In the genomic region with DNA sequence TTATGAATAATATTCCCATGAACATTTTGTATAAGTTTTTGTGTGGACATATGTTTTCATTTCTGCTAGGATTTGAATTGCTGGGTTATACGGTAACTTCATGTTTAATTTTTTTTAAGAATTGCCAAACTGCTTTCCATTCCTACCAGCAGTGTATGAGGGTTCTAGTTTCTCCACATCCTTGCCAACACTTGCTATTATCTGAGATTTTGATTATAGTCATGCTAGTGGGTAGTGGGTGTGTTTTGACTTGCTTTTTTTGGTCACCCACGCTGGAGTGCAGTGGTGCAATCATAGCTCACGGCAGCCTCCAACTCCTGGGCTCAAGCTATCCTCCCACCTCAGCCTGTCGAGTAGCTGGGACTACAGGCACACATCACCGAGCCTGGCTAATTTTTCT, we compare ENCODE assay signal across 1 cellular context.
TF ChIP-seq lines count a peak whose summit lies in the region.

No MANE protein-coding gene starts in this region.

TF ChIP-seq in HepG2, 621 proteins besides CTCF, POLR2A, EP300 and RAD21:
- TF ChIP-seq ZNF7 (CRISPR knock-in tag; IDR thresholded peaks at IDR 0.05) (peak; percentile 94), CHD2 (IDR thresholded peaks at IDR 0.05; ENCODE audit: low read depth, low read length) (no peak), ZNF34 (CRISPR knock-in tag; IDR thresholded peaks at IDR 0.05; ENCODE audit: borderline replicate concordance) (no peak)
- TF ChIP-seq, protein P1, sequence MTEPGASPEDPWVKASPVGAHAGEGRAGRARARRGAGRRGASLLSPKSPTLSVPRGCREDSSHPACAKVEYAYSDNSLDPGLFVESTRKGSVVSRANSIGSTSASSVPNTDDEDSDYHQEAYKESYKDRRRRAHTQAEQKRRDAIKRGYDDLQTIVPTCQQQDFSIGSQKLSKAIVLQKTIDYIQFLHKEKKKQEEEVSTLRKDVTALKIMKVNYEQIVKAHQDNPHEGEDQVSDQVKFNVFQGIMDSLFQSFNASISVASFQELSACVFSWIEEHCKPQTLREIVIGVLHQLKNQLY (CRISPR knock-in tag; IDR thresholded peaks at IDR 0.05) = no peak
- TF ChIP-seq, protein P2, sequence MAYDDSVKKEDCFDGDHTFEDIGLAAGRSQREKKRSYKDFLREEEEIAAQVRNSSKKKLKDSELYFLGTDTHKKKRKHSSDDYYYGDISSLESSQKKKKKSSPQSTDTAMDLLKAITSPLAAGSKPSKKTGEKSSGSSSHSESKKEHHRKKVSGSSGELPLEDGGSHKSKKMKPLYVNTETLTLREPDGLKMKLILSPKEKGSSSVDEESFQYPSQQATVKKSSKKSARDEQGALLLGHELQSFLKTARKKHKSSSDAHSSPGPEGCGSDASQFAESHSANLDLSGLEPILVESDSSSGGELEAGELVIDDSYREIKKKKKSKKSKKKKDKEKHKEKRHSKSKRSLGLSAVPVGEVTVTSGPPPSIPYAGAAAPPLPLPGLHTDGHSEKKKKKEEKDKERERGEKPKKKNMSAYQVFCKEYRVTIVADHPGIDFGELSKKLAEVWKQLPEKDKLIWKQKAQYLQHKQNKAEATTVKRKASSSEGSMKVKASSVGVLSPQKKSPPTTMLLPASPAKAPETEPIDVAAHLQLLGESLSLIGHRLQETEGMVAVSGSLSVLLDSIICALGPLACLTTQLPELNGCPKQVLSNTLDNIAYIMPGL (CRISPR knock-in tag; IDR thresholded peaks at IDR 0.05; ENCODE audit: borderline replicate concordance in 1 of 2, low read depth in 1 of 2) = 0 out of 4 replicates have a peak, but pooled peaks of 1 of the 2 experiments have one; percentile 16
